8 cellular contexts compared by ENCODE assay signal in genomic region chr19:3036795-3037544, GRCh38. TPM values are rescaled to one million over a fixed set of nuclear protein-coding genes. Genes with fewer than 3 reads are reported as not detected.
DNase-seq lines count a peak whose midpoint lies in the region; TF ChIP-seq lines count a peak whose summit lies in the region.
"Not testable (repeated sequence)": the region's sequence is repeated elsewhere in the genome, so short reads cannot be mapped to it uniquely, and the experiment has no call there.

No MANE protein-coding gene starts in this region.

- DNase-seq in CD4-positive, alpha-beta memory T cell; SK-N-MC (ENCODE audit: low read depth, low spot score); activated naive CD8-positive, alpha-beta T cell treated with anti-CD3 and anti-CD28 coated beads for 36 hours; endodermal cell; kidney epithelial cell (ENCODE audit: low read depth): not testable (repeated sequence)

- not testable (repeated sequence) for TF ChIP-seq RAD21 in Ishikawa (IDR thresholded peaks at IDR 0.05; ENCODE audit: low read depth)

- POLR2A ChIA-PET in CD4-positive, alpha-beta memory T cell (lab: Charles Lee; ENCODE audit: partially characterized antibody), result interaction anchor here (0.6 to 15.6 kb wide), 16 partner anchors 9 to 468 kb away, joined by 3 to 555 read pairs (median 8); partner anchors contain the start of genes NCLN, S1PR4, TLE5 and TLE6

- WGBS in endodermal cell (ENCODE audit: insufficient coverage in 1 of 2, insufficient read length in 1 of 2), 2 experiments, result 46 to 64% methylated on average over 11 to 16 of the region's 16 CpGs
- 82% methylated on average over 16 of the region's 16 CpGs for WGBS in thymus

- not testable (repeated sequence) for H3K36me3 ChIP-seq in CD4-positive, alpha-beta memory T cell (ENCODE audit: insufficient read depth, low read length); SK-N-MC (ENCODE audit: insufficient read depth, low read length); endodermal cell (ENCODE audit: control insufficient read depth, insufficient read depth, low read length); kidney epithelial cell (ENCODE audit: control insufficient read depth, insufficient read depth, low read length); neutrophil; thymus (ENCODE audit: control insufficient read depth, insufficient read depth)

- not testable (repeated sequence) for TF ChIP-seq EP300 in Ishikawa (IDR thresholded peaks at IDR 0.05; ENCODE audit: borderline replicate concordance)

- TF ChIP-seq CTCF in endodermal cell (conservative IDR thresholded peaks at IDR 0.05) (peak; percentile 43), kidney epithelial cell (IDR thresholded peaks at IDR 0.05; ENCODE audit: insufficient read depth, low read length, poor library complexity, severe bottlenecking) (peak; percentile 30)
- TF ChIP-seq CTCF in neutrophil (IDR thresholded peaks at IDR 0.05), result not testable (repeated sequence)

- H3K36me3 Mint-ChIP-seq in CD4-positive, alpha-beta memory T cell; activated naive CD8-positive, alpha-beta T cell treated with anti-CD3 and anti-CD28 coated beads for 36 hours; endodermal cell (ENCODE audit: low read depth): not testable (repeated sequence)

- H3K9me3 Mint-ChIP-seq in CD4-positive, alpha-beta memory T cell; activated naive CD8-positive, alpha-beta T cell treated with anti-CD3 and anti-CD28 coated beads for 36 hours; endodermal cell: not testable (repeated sequence)

- H3K27me3 Mint-ChIP-seq in CD4-positive, alpha-beta memory T cell; activated naive CD8-positive, alpha-beta T cell treated with anti-CD3 and anti-CD28 coated beads for 36 hours: not testable (repeated sequence)
- peaks cover 36% of the 10 kb centered on the region for H3K27me3 Mint-ChIP-seq in endodermal cell (ENCODE audit: insufficient read depth)

- H3K4me3 ChIP-seq in CD4-positive, alpha-beta memory T cell (ENCODE audit: low read length in 2 of 2), result peak overlapping the region; percentile 77 to 93
- peak overlapping the region; percentile 92 for H3K4me3 ChIP-seq in SK-N-MC
- peak overlapping the region; percentile 81 for H3K4me3 ChIP-seq in endodermal cell (ENCODE audit: low read length)
- H3K4me3 ChIP-seq in kidney epithelial cell (ENCODE audit: low read depth, low read length), result peak overlapping the region; percentile 48
- H3K4me3 ChIP-seq in neutrophil (ENCODE audit: low read depth in 1 of 2, low read length in 1 of 2), result peak overlapping the region; percentile 78 to 80
- peak overlapping the region; percentile 63 for H3K4me3 ChIP-seq in thymus (ENCODE audit: low read length)

- CTCF ChIA-PET in CD4-positive, alpha-beta memory T cell (lab: Charles Lee; ENCODE audit: partially characterized antibody), result interaction anchor here (0.8 to 2.3 kb wide), 7 partner anchors 9 to 86 kb away, joined by 3 to 16 read pairs (median 4); no protein-coding TSS in a partner anchor

- intact Hi-C loops in CD4-positive, alpha-beta memory T cell (cut with micrococcal nuclease), result loop anchor here (5.0 to 10.0 kb wide), 3 partner anchors 65 to 222 kb away; partner anchors contain the start of genes NCLN and ZNF554

- not testable (repeated sequence) for H3K27me3 ChIP-seq in CD4-positive, alpha-beta memory T cell (ENCODE audit: insufficient read depth, low read length); endodermal cell (ENCODE audit: control insufficient read depth, insufficient read depth, low read length, poor library complexity, severe bottlenecking); thymus (ENCODE audit: control insufficient read depth, insufficient read depth)
- H3K27me3 ChIP-seq in kidney epithelial cell (ENCODE audit: control insufficient read depth, insufficient read depth, low read length) (peaks cover 16% of the 10 kb centered on the region), neutrophil (peaks cover 82% of the 10 kb centered on the region)

- H3K9ac ChIP-seq in SK-N-MC (ENCODE audit: insufficient read length), result peak overlapping the region; percentile 73
- peak overlapping the region; percentile 21 for H3K9ac ChIP-seq in endodermal cell (ENCODE audit: extremely low read depth, low read length, poor library complexity, severe bottlenecking)

- H3K9me3 ChIP-seq in CD4-positive, alpha-beta memory T cell (ENCODE audit: control insufficient read depth in 1 of 2, low read length in 2 of 2); SK-N-MC (ENCODE audit: low read depth, low read length); endodermal cell (ENCODE audit: control insufficient read depth, low read length); neutrophil; thymus (ENCODE audit: control insufficient read depth): not testable (repeated sequence)

- peaks cover 15 to 37% (median 26%) of the 10 kb centered on the region in 4 donors for H3K4me1 Mint-ChIP-seq in CD4-positive, alpha-beta memory T cell
- peaks cover 31% of the 10 kb centered on the region for H3K4me1 Mint-ChIP-seq in activated naive CD8-positive, alpha-beta T cell treated with anti-CD3 and anti-CD28 coated beads for 36 hours
- H3K4me1 Mint-ChIP-seq in endodermal cell, result peaks cover 27% of the 10 kb centered on the region

- peak overlapping the region; percentile 22 to 99 (median 98) for H3K27ac Mint-ChIP-seq in CD4-positive, alpha-beta memory T cell
- H3K27ac Mint-ChIP-seq in activated naive CD8-positive, alpha-beta T cell treated with anti-CD3 and anti-CD28 coated beads for 36 hours, result peak overlapping the region; percentile 94
- H3K27ac Mint-ChIP-seq in endodermal cell, result peak overlapping the region; percentile 98

- H3K4me3 Mint-ChIP-seq in CD4-positive, alpha-beta memory T cell, result peak overlapping the region; percentile 20 to 96 (median 93)
- H3K4me3 Mint-ChIP-seq in activated naive CD8-positive, alpha-beta T cell treated with anti-CD3 and anti-CD28 coated beads for 36 hours, result peak overlapping the region; percentile 86
- peak overlapping the region; percentile 66 for H3K4me3 Mint-ChIP-seq in endodermal cell

- peaks cover 19% of the 10 kb centered on the region for H3K4me1 ChIP-seq in CD4-positive, alpha-beta memory T cell (ENCODE audit: insufficient read depth, low read length)
- H3K4me1 ChIP-seq in endodermal cell (ENCODE audit: control insufficient read depth, insufficient read depth, low read length), result not testable (repeated sequence)
- H3K4me1 ChIP-seq in neutrophil (ENCODE audit: control insufficient read depth in 1 of 2, insufficient read depth in 1 of 2, low read depth in 1 of 2, low read length in 1 of 2), result peaks cover 19% of the 10 kb centered on the region in 2 experiments
- peaks cover 22% of the 10 kb centered on the region for H3K4me1 ChIP-seq in thymus (ENCODE audit: control insufficient read depth, insufficient read depth, low read length)

- peak overlapping the region; percentile 75 for H3K27ac ChIP-seq in CD4-positive, alpha-beta memory T cell (ENCODE audit: low read depth, low read length)
- H3K27ac ChIP-seq in SK-N-MC, result peak overlapping the region; percentile 92; the same call in 1 of the 2 replicates
- H3K27ac ChIP-seq in endodermal cell (ENCODE audit: low read depth, low read length); neutrophil: not testable (repeated sequence)
- H3K27ac ChIP-seq in thymus (ENCODE audit: low read depth), result peak overlapping the region; percentile 93

TF ChIP-seq in Ishikawa, 13 proteins besides CTCF, POLR2A, EP300 and RAD21:
- 0 out of 2 replicates have a peak, but pooled peaks have one; percentile 14 for TF ChIP-seq ZBTB7A (IDR thresholded peaks at IDR 0.05; ENCODE audit: low read depth)

RNA-seq across cellular contexts. Expression of gene TLE2, which starts 7.9 kb away (rescaled TPM):
- 10 to 100 TPM; 20.9 to 23.1 TPM for total RNA-seq in CD4-positive, alpha-beta memory T cell
- 1 to 10 TPM; 5.5 to 7.0 TPM for polyA plus RNA-seq in CD4-positive, alpha-beta memory T cell
- total RNA-seq in activated naive CD8-positive, alpha-beta T cell treated with anti-CD3 and anti-CD28 coated beads for 36 hours, result 1 to 10 TPM; 1.4 to 2.3 TPM
- 10 to 100 TPM; 75.0 to 80.3 TPM for total RNA-seq in endodermal cell
- 8.9 TPM for polyA plus RNA-seq in endodermal cell (2013, experiment 1 of 2)
- 10.2 TPM for polyA plus RNA-seq in endodermal cell (2013, experiment 2 of 2)
- total RNA-seq in kidney epithelial cell, result 9.4 and 23.3 TPM in 2 replicates
- polyA plus RNA-seq in thymus, result 16.8 TPM

RNA-seq across cellular contexts. Expression of gene TLE5, which starts 25.3 kb away (rescaled TPM):
- 100 to 1,000 TPM; 876 to 900 TPM for total RNA-seq in CD4-positive, alpha-beta memory T cell
- polyA plus RNA-seq in CD4-positive, alpha-beta memory T cell, result 100 to 1,000 TPM; 572 to 943 TPM
- 100 to 1,000 TPM; 221 to 222 TPM for total RNA-seq in activated naive CD8-positive, alpha-beta T cell treated with anti-CD3 and anti-CD28 coated beads for 36 hours
- total RNA-seq in endodermal cell (100 to 1,000 TPM; 488 to 575 TPM), kidney epithelial cell (340 and 353 TPM in 2 replicates)
- 171 TPM for polyA plus RNA-seq in endodermal cell (2013, experiment 1 of 2)
- 199 TPM for polyA plus RNA-seq in endodermal cell (2013, experiment 2 of 2)
- polyA plus RNA-seq in thymus, result 540 TPM

RNA-seq across cellular contexts. Expression of gene GNA11, which starts 57.2 kb away (rescaled TPM):
- 1 to 10 TPM; 3.5 to 3.9 TPM for total RNA-seq in CD4-positive, alpha-beta memory T cell
- under 1 TPM; 0.09 to 0.39 TPM for polyA plus RNA-seq in CD4-positive, alpha-beta memory T cell
- total RNA-seq in activated naive CD8-positive, alpha-beta T cell treated with anti-CD3 and anti-CD28 coated beads for 36 hours, result 1 to 10 TPM; 4.5 to 4.6 TPM
- total RNA-seq in endodermal cell, result 10 to 100 TPM; 26.5 to 29.0 TPM
- polyA plus RNA-seq in endodermal cell (2013, experiment 1 of 2), result 21.8 TPM
- polyA plus RNA-seq in endodermal cell (2013, experiment 2 of 2), result 17.4 TPM
- 59.4 and 78.2 TPM in 2 replicates for total RNA-seq in kidney epithelial cell
- 18.4 TPM for polyA plus RNA-seq in thymus

RNA-seq across cellular contexts. Expression of gene TLE6, which starts 59.6 kb away (rescaled TPM):
- not detected for total RNA-seq in CD4-positive, alpha-beta memory T cell
- not detected for polyA plus RNA-seq in CD4-positive, alpha-beta memory T cell
- 1 to 10 TPM; 2.4 to 3.2 TPM for total RNA-seq in activated naive CD8-positive, alpha-beta T cell treated with anti-CD3 and anti-CD28 coated beads for 36 hours
- total RNA-seq in endodermal cell (10 to 100 TPM; 13.7 to 17.3 TPM), kidney epithelial cell (0.50 and 2.2 TPM in 2 replicates)
- polyA plus RNA-seq in endodermal cell (2013, experiment 1 of 2), result 1.2 TPM
- 1.3 TPM for polyA plus RNA-seq in endodermal cell (2013, experiment 2 of 2)
- 4.9 TPM for polyA plus RNA-seq in thymus

Comparison
In these comparisons a context has a peak if more than half of its experiments do, and no peak if none do; other contexts are left out.
1. RNA of gene GNA11, which starts 57.2 kb away (total RNA-seq): 59.4 to 78.2 TPM in kidney epithelial cell and 26.5 to 29.0 TPM in endodermal cell; 4.5 to 4.6 TPM in activated naive CD8-positive, alpha-beta T cell treated with anti-CD3 and anti-CD28 coated beads for 36 hours and 3.5 to 3.9 TPM in CD4-positive, alpha-beta memory T cell; every median in the first group is over 4 times any median in the second.
2. Peak in every context shown above with its lines, with median percentiles within 50 percentile points of each other: H3K4me3 ChIP-seq, H3K27ac Mint-ChIP-seq and H3K4me3 Mint-ChIP-seq.